Comparison of ENCODE assay signal across 1 cellular context in the genomic region with DNA sequence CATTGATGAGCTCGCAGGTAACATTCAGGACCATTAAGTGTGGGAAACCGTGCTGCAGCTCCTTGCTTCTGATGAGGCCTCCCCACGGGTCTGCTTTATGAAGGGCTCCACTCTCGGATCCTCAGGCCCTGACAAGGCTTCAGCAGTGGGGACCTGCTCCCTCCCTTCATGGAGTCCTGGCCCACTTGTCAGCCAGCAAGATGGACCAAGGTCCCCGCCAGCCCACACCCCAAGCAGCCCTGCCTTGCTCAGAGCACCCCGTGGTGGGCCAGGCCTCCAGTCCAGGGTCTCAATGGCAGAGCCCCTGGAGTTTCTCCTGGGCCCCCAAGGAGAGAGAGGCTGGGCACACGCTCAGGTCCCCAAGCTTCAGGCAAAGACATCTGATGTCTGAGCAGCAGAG.
TF ChIP-seq lines count a peak whose summit lies in the region.

No MANE protein-coding gene starts in this region.

TF ChIP-seq in WTC11, 78 proteins besides CTCF, POLR2A, EP300 and RAD21 (continued from another document):
- TF ChIP-seq ZBTB21 (CRISPR knock-in tag; IDR thresholded peaks at IDR 0.05; ENCODE audit: borderline replicate concordance) = no peak
- TF ChIP-seq, protein P1, sequence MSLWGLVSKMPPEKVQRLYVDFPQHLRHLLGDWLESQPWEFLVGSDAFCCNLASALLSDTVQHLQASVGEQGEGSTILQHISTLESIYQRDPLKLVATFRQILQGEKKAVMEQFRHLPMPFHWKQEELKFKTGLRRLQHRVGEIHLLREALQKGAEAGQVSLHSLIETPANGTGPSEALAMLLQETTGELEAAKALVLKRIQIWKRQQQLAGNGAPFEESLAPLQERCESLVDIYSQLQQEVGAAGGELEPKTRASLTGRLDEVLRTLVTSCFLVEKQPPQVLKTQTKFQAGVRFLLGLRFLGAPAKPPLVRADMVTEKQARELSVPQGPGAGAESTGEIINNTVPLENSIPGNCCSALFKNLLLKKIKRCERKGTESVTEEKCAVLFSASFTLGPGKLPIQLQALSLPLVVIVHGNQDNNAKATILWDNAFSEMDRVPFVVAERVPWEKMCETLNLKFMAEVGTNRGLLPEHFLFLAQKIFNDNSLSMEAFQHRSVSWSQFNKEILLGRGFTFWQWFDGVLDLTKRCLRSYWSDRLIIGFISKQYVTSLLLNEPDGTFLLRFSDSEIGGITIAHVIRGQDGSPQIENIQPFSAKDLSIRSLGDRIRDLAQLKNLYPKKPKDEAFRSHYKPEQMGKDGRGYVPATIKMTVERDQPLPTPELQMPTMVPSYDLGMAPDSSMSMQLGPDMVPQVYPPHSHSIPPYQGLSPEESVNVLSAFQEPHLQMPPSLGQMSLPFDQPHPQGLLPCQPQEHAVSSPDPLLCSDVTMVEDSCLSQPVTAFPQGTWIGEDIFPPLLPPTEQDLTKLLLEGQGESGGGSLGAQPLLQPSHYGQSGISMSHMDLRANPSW (CRISPR knock-in tag; conservative IDR thresholded peaks at IDR 0.05; ENCODE audit: low read depth) = no peak
- no peak for TF ChIP-seq ZNF121 (CRISPR knock-in tag; IDR thresholded peaks at IDR 0.05)
- TF ChIP-seq FOXJ3 (CRISPR knock-in tag; IDR thresholded peaks at IDR 0.05; ENCODE audit: borderline replicate concordance) = no peak
- no peak for TF ChIP-seq CBFB (CRISPR knock-in tag; IDR thresholded peaks at IDR 0.05; ENCODE audit: low read depth)
- no peak for TF ChIP-seq E2F5 (CRISPR knock-in tag; IDR thresholded peaks at IDR 0.05)
- TF ChIP-seq ATF3 (CRISPR knock-in tag; conservative IDR thresholded peaks at IDR 0.05) = no peak
- no peak for TF ChIP-seq ZNF219 (CRISPR knock-in tag; IDR thresholded peaks at IDR 0.05; ENCODE audit: borderline replicate concordance)
- no peak for TF ChIP-seq IRF2 (CRISPR knock-in tag; IDR thresholded peaks at IDR 0.05; ENCODE audit: borderline replicate concordance, low read depth)
- TF ChIP-seq ETV6 (CRISPR knock-in tag; IDR thresholded peaks at IDR 0.05) = no peak
- TF ChIP-seq USF1 (CRISPR knock-in tag; IDR thresholded peaks at IDR 0.05) = no peak
- TF ChIP-seq PREB (CRISPR knock-in tag; IDR thresholded peaks at IDR 0.05; ENCODE audit: borderline replicate concordance) = no peak
- no peak for TF ChIP-seq ATF6 (CRISPR knock-in tag; IDR thresholded peaks at IDR 0.05)
- TF ChIP-seq ZNF423 (CRISPR knock-in tag; IDR thresholded peaks at IDR 0.05) = no peak
- TF ChIP-seq SP1 (CRISPR knock-in tag; conservative IDR thresholded peaks at IDR 0.05) = no peak
- TF ChIP-seq MXD4 (CRISPR knock-in tag; IDR thresholded peaks at IDR 0.05; ENCODE audit: borderline replicate concordance) = no peak
- TF ChIP-seq, protein P2, sequence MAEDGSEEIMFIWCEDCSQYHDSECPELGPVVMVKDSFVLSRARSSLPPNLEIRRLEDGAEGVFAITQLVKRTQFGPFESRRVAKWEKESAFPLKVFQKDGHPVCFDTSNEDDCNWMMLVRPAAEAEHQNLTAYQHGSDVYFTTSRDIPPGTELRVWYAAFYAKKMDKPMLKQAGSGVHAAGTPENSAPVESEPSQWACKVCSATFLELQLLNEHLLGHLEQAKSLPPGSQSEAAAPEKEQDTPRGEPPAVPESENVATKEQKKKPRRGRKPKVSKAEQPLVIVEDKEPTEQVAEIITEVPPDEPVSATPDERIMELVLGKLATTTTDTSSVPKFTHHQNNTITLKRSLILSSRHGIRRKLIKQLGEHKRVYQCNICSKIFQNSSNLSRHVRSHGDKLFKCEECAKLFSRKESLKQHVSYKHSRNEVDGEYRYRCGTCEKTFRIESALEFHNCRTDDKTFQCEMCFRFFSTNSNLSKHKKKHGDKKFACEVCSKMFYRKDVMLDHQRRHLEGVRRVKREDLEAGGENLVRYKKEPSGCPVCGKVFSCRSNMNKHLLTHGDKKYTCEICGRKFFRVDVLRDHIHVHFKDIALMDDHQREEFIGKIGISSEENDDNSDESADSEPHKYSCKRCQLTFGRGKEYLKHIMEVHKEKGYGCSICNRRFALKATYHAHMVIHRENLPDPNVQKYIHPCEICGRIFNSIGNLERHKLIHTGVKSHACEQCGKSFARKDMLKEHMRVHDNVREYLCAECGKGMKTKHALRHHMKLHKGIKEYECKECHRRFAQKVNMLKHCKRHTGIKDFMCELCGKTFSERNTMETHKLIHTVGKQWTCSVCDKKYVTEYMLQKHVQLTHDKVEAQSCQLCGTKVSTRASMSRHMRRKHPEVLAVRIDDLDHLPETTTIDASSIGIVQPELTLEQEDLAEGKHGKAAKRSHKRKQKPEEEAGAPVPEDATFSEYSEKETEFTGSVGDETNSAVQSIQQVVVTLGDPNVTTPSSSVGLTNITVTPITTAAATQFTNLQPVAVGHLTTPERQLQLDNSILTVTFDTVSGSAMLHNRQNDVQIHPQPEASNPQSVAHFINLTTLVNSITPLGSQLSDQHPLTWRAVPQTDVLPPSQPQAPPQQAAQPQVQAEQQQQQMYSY (CRISPR knock-in tag; IDR thresholded peaks at IDR 0.05) = no peak
- TF ChIP-seq, protein P3, sequence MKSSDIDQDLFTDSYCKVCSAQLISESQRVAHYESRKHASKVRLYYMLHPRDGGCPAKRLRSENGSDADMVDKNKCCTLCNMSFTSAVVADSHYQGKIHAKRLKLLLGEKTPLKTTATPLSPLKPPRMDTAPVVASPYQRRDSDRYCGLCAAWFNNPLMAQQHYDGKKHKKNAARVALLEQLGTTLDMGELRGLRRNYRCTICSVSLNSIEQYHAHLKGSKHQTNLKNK (CRISPR knock-in tag; IDR thresholded peaks at IDR 0.05) = no peak
